Comparison of ENCODE assay signal across 13 cellular contexts in the genomic region with DNA sequence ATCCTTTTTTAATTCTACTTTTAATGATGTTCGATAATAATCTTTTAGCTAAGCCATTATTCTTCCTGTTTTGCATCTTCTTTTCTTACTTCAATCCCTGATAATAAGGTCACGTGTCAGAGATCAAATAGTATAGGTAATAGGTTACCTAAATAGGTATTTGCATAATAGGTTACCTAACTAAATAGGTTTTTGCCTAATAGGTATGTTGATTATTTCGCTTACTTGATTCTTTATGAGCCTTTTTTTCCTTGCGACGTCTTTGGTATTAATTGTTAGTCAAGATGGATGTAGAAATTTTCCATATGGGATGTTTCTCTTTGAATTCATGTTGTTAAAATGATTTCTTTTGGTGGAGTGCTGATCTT. TPM values are rescaled to one million over a fixed set of nuclear protein-coding genes. Genes with fewer than 3 reads are reported as not detected.
DNase-seq lines count a peak whose midpoint lies in the region; ATAC-seq and TF ChIP-seq lines count a peak whose summit lies in the region.
"Had no signal": no experiment of that assay in that cellular context is flagged by ENCODE, and none has a peak within 500 bp of the region (broad histone marks: within the 10 kb centered on the region; RNA-seq: fewer than 3 reads in every experiment).

No MANE protein-coding gene starts in this region.

- peaks cover 31% of the 10 kb centered on the region for H3K36me3 ChIP-seq in SK-N-MC (ENCODE audit: insufficient read depth, low read length)

- H3K9me3 Mint-ChIP-seq in activated naive CD8-positive, alpha-beta T cell treated with anti-CD3 and anti-CD28 coated beads for 36 hours, result no peaks in the 10 kb centered on the region
- no peaks in the 10 kb centered on the region for H3K9me3 Mint-ChIP-seq in activated naive CD8-positive, alpha-beta T cell treated with anti-CD3 and anti-CD28 coated beads, Interleukin-2, amount 50 U/mL, for 24 hours
- H3K9me3 Mint-ChIP-seq in glutamatergic neuron (ENCODE audit: unreplicated experiment), result peaks cover 5% of the 10 kb centered on the region
- H3K9me3 Mint-ChIP-seq in stimulated activated naive B cell treated with anti-CD40 and anti-IgM and Interleukin-4, amounts not matched to agents 10 μg/mL and 1 μg/mL and 100 μg/mL, for 72 hours, result no peaks in the 10 kb centered on the region
- no peaks in the 10 kb centered on the region for H3K9me3 Mint-ChIP-seq in stimulated activated naive CD8-positive, alpha-beta T cell treated with anti-CD3 and anti-CD28 coated beads, Interleukin-15, amount 100 ng/mL, for 72 hours

- peaks cover 21% of the 10 kb centered on the region for H3K36me3 Mint-ChIP-seq in activated naive CD8-positive, alpha-beta T cell treated with anti-CD3 and anti-CD28 coated beads for 36 hours
- H3K36me3 Mint-ChIP-seq in activated naive CD8-positive, alpha-beta T cell treated with anti-CD3 and anti-CD28 coated beads, Interleukin-2, amount 50 U/mL, for 24 hours (ENCODE audit: low read depth), result peaks cover 20% of the 10 kb centered on the region
- H3K36me3 Mint-ChIP-seq in glutamatergic neuron (ENCODE audit: unreplicated experiment), result no peaks in the 10 kb centered on the region
- H3K36me3 Mint-ChIP-seq in stimulated activated naive B cell treated with anti-CD40 and anti-IgM and Interleukin-4, amounts not matched to agents 10 μg/mL and 1 μg/mL and 100 μg/mL, for 72 hours, result peaks cover 9 to 18% of the 10 kb centered on the region in 2 donors

- H3K4me3 Mint-ChIP-seq in activated naive CD8-positive, alpha-beta T cell treated with anti-CD3 and anti-CD28 coated beads for 36 hours, result no peak overlapping the region
- no peak overlapping the region for H3K4me3 Mint-ChIP-seq in activated naive CD8-positive, alpha-beta T cell treated with anti-CD3 and anti-CD28 coated beads, Interleukin-2, amount 50 U/mL, for 24 hours
- no peak overlapping the region for H3K4me3 Mint-ChIP-seq in glutamatergic neuron (ENCODE audit: unreplicated experiment)
- peak overlapping the region; percentile 48 to 56 for H3K4me3 Mint-ChIP-seq in stimulated activated naive B cell treated with anti-CD40 and anti-IgM and Interleukin-4, amounts not matched to agents 10 μg/mL and 1 μg/mL and 100 μg/mL, for 72 hours
- no peak overlapping the region for H3K4me3 Mint-ChIP-seq in stimulated activated naive CD8-positive, alpha-beta T cell treated with anti-CD3 and anti-CD28 coated beads, Interleukin-15, amount 100 ng/mL, for 72 hours

- no peak for TF ChIP-seq CTCF in glutamatergic neuron (IDR thresholded peaks at IDR 0.05; ENCODE audit: partially characterized antibody, unreplicated experiment)

- peak overlapping the region; percentile 98 for H3K4me3 ChIP-seq in SK-N-MC

- H3K4me1 Mint-ChIP-seq in activated naive CD8-positive, alpha-beta T cell treated with anti-CD3 and anti-CD28 coated beads for 36 hours, result peaks cover 26% of the 10 kb centered on the region
- peaks cover 19% of the 10 kb centered on the region for H3K4me1 Mint-ChIP-seq in activated naive CD8-positive, alpha-beta T cell treated with anti-CD3 and anti-CD28 coated beads, Interleukin-2, amount 50 U/mL, for 24 hours
- peaks cover 19% of the 10 kb centered on the region for H3K4me1 Mint-ChIP-seq in glutamatergic neuron (ENCODE audit: low read depth, unreplicated experiment)
- H3K4me1 Mint-ChIP-seq in stimulated activated naive B cell treated with anti-CD40 and anti-IgM and Interleukin-4, amounts not matched to agents 10 μg/mL and 1 μg/mL and 100 μg/mL, for 72 hours, result peaks cover 11 to 20% of the 10 kb centered on the region in 2 donors
- peaks cover 8% of the 10 kb centered on the region for H3K4me1 Mint-ChIP-seq in stimulated activated naive CD8-positive, alpha-beta T cell treated with anti-CD3 and anti-CD28 coated beads, Interleukin-15, amount 100 ng/mL, for 72 hours

- H3K9me3 ChIP-seq in SK-N-MC (ENCODE audit: low read depth, low read length), result no peaks in the 10 kb centered on the region
- H3K9me3 ChIP-seq: pancreas had no signal

- peak overlapping the region; percentile 61 for H3K9ac ChIP-seq in SK-N-MC (ENCODE audit: insufficient read length)

- no peak for DNase-seq in activated naive CD8-positive, alpha-beta T cell treated with anti-CD3 and anti-CD28 coated beads for 36 hours
- DNase-seq in activated naive CD8-positive, alpha-beta T cell treated with anti-CD3 and anti-CD28 coated beads, Interleukin-2, amount 50 U/mL, for 24 hours, result no peak
- DNase-seq in SK-N-MC (ENCODE audit: low read depth, low spot score) (no peak), glutamatergic neuron (no peak), RPMI8226 (no peak)
- no peak for DNase-seq in stimulated activated naive B cell treated with anti-CD40 and anti-IgM and Interleukin-4, amounts not matched to agents 10 μg/mL and 1 μg/mL and 100 μg/mL, for 72 hours
- DNase-seq in stimulated activated naive CD8-positive, alpha-beta T cell treated with anti-CD3 and anti-CD28 coated beads, Interleukin-15, amount 100 ng/mL, for 72 hours, result no peak
- DNase-seq: ACHN, EL, NCI-H2029, pancreas had no signal

- H3K27me3 Mint-ChIP-seq in activated naive CD8-positive, alpha-beta T cell treated with anti-CD3 and anti-CD28 coated beads for 36 hours, result no peaks in the 10 kb centered on the region
- H3K27me3 Mint-ChIP-seq in activated naive CD8-positive, alpha-beta T cell treated with anti-CD3 and anti-CD28 coated beads, Interleukin-2, amount 50 U/mL, for 24 hours, result no peaks in the 10 kb centered on the region
- peaks cover 7% of the 10 kb centered on the region for H3K27me3 Mint-ChIP-seq in glutamatergic neuron (ENCODE audit: unreplicated experiment)
- H3K27me3 Mint-ChIP-seq in stimulated activated naive B cell treated with anti-CD40 and anti-IgM and Interleukin-4, amounts not matched to agents 10 μg/mL and 1 μg/mL and 100 μg/mL, for 72 hours, result no peaks in the 10 kb centered on the region
- H3K27me3 Mint-ChIP-seq in stimulated activated naive CD8-positive, alpha-beta T cell treated with anti-CD3 and anti-CD28 coated beads, Interleukin-15, amount 100 ng/mL, for 72 hours, result no peaks in the 10 kb centered on the region

- ATAC-seq in activated naive CD8-positive, alpha-beta T cell treated with anti-CD3 and anti-CD28 coated beads, Interleukin-2, amount 50 U/mL, for 24 hours, result no peak
- ATAC-seq in stimulated activated naive B cell treated with anti-CD40 and anti-IgM and Interleukin-4, amounts not matched to agents 10 μg/mL and 1 μg/mL and 100 μg/mL, for 72 hours (replicated peaks), result no peak
- no peak for ATAC-seq in stimulated activated naive CD8-positive, alpha-beta T cell treated with anti-CD3 and anti-CD28 coated beads, Interleukin-15, amount 100 ng/mL, for 72 hours
- no peak for ATAC-seq in HG03045 (IDR thresholded peaks at IDR 0.05; ENCODE audit: unreplicated experiment)
- ATAC-seq: left colon, pancreas had no signal

- H3K27ac Mint-ChIP-seq in activated naive CD8-positive, alpha-beta T cell treated with anti-CD3 and anti-CD28 coated beads for 36 hours, result peak overlapping the region; percentile 76
- no peak overlapping the region for H3K27ac Mint-ChIP-seq in activated naive CD8-positive, alpha-beta T cell treated with anti-CD3 and anti-CD28 coated beads, Interleukin-2, amount 50 U/mL, for 24 hours
- peak overlapping the region; percentile 52 for H3K27ac Mint-ChIP-seq in glutamatergic neuron (ENCODE audit: unreplicated experiment)
- no peak overlapping the region for H3K27ac Mint-ChIP-seq in stimulated activated naive B cell treated with anti-CD40 and anti-IgM and Interleukin-4, amounts not matched to agents 10 μg/mL and 1 μg/mL and 100 μg/mL, for 72 hours
- no peak overlapping the region for H3K27ac Mint-ChIP-seq in stimulated activated naive CD8-positive, alpha-beta T cell treated with anti-CD3 and anti-CD28 coated beads, Interleukin-15, amount 100 ng/mL, for 72 hours

- no peak overlapping the region for H3K27ac ChIP-seq in SK-N-MC

RNA-seq across cellular contexts. Expression of gene GGPS1, which starts 2.5 kb away (rescaled TPM):
- total RNA-seq in activated naive CD8-positive, alpha-beta T cell treated with anti-CD3 and anti-CD28 coated beads for 36 hours, result 10 to 100 TPM; 29.4 to 29.5 TPM
- total RNA-seq in glutamatergic neuron (ENCODE audit: unreplicated experiment), result 53.0 TPM

RNA-seq across cellular contexts. Expression of gene ARID4B, which starts 2.9 kb away (rescaled TPM):
- 10 to 100 TPM; 30.1 to 30.6 TPM for total RNA-seq in activated naive CD8-positive, alpha-beta T cell treated with anti-CD3 and anti-CD28 coated beads for 36 hours
- total RNA-seq in glutamatergic neuron (ENCODE audit: unreplicated experiment), result 65.9 TPM

RNA-seq across cellular contexts. Expression of gene TBCE, which starts 36.3 kb away (rescaled TPM):
- total RNA-seq in activated naive CD8-positive, alpha-beta T cell treated with anti-CD3 and anti-CD28 coated beads for 36 hours, result 10 to 100 TPM; 23.3 to 25.4 TPM
- total RNA-seq in glutamatergic neuron (ENCODE audit: unreplicated experiment), result 30.7 TPM

Comparison
In these comparisons a context has a peak if more than half of its experiments do, and no peak if none do; other contexts are left out.
1. H3K27ac Mint-ChIP-seq: peak in activated naive CD8-positive, alpha-beta T cell treated with anti-CD3 and anti-CD28 coated beads for 36 hours (single experiment) and glutamatergic neuron (single experiment); none in activated naive CD8-positive, alpha-beta T cell treated with anti-CD3 and anti-CD28 coated beads, Interleukin-2, amount 50 U/mL, for 24 hours (single experiment), stimulated activated naive B cell treated with anti-CD40 and anti-IgM and Interleukin-4, amounts not matched to agents 10 μg/mL and 1 μg/mL and 100 μg/mL, for 72 hours (single experiment) and stimulated activated naive CD8-positive, alpha-beta T cell treated with anti-CD3 and anti-CD28 coated beads, Interleukin-15, amount 100 ng/mL, for 72 hours (0 of 2).
2. H3K4me3 Mint-ChIP-seq: peak in stimulated activated naive B cell treated with anti-CD40 and anti-IgM and Interleukin-4, amounts not matched to agents 10 μg/mL and 1 μg/mL and 100 μg/mL, for 72 hours (2 of 2); none in activated naive CD8-positive, alpha-beta T cell treated with anti-CD3 and anti-CD28 coated beads for 36 hours (single experiment), activated naive CD8-positive, alpha-beta T cell treated with anti-CD3 and anti-CD28 coated beads, Interleukin-2, amount 50 U/mL, for 24 hours (single experiment), glutamatergic neuron (single experiment) and stimulated activated naive CD8-positive, alpha-beta T cell treated with anti-CD3 and anti-CD28 coated beads, Interleukin-15, amount 100 ng/mL, for 72 hours (0 of 2).